ENCODE assay signal across 18 cellular contexts in the genomic region with DNA sequence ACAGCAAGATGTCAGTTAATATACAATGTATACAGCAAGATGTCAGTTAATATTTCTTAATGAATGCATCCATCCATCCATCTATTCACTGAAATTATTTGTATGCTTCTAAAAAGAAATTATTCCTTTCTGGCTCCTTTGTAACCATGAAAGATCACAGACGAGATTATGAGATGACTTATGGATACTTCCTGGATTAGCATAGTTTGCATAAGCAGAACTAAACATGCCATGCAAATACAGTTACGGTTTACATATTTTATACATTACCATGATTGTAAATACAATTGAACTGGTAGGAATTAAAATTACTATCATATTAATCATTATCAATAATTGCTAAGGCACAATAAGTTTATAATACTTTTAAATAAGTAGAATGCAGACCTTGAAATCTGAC. TPM values are rescaled to one million over a fixed set of nuclear protein-coding genes. Genes with fewer than 3 reads are reported as not detected.
"Had no signal": no experiment of that assay in that cellular context is flagged by ENCODE, and none has a peak within 500 bp of the region (broad histone marks: within the 10 kb centered on the region; RNA-seq: fewer than 3 reads in every experiment).

No MANE protein-coding gene starts in this region.

- ATAC-seq: heart right ventricle; left lobe of liver; mucosa of descending colon; naive thymus-derived CD8-positive, alpha-beta T cell had no signal

- H3K4me3 ChIP-seq: coronary artery, heart right ventricle, mucosa of descending colon, right atrium auricular region, stomach had no signal

- H3K4me1 ChIP-seq: heart right ventricle, right atrium auricular region, stomach had no signal

- H3K4me3 Mint-ChIP-seq: endodermal cell; naive thymus-derived CD8-positive, alpha-beta T cell had no signal

- H3K9me3 ChIP-seq: mucosa of descending colon, neutrophil, right atrium auricular region, stomach had no signal

- H3K36me3 Mint-ChIP-seq: naive thymus-derived CD8-positive, alpha-beta T cell had no signal

- H3K27me3 ChIP-seq: heart right ventricle, neutrophil, right atrium auricular region, stomach had no signal

- H3K27ac Mint-ChIP-seq: endodermal cell; naive thymus-derived CD8-positive, alpha-beta T cell had no signal

- DNase-seq: effector CD4-positive, alpha-beta T cell; endodermal cell; heart right ventricle; hypothalamus; mammary epithelial cell; mucosa of descending colon; naive thymus-derived CD8-positive, alpha-beta T cell; posterior cingulate gyrus; small intestine; stimulated activated CD4-positive, alpha-beta T cell treated with anti-CD3 and anti-CD28 coated beads, Interleukin-12 subunit alpha, Interleukin-12 subunit beta, amount 100 ng/mL, for 4 hours; stimulated activated naive CD4-positive, alpha-beta T cell; stomach; substantia nigra; trophoblast cell had no signal

- H3K36me3 ChIP-seq: heart right ventricle, neutrophil, right atrium auricular region, stomach had no signal

- H3K4me1 Mint-ChIP-seq: endodermal cell; naive thymus-derived CD8-positive, alpha-beta T cell had no signal

RNA-seq across cellular contexts. Expression of a gene that starts 32.7 kb away (rescaled TPM):
- total RNA-seq: naive thymus-derived CD8-positive, alpha-beta T cell had no signal
